24 cellular contexts compared by ENCODE assay signal in the genomic region with DNA sequence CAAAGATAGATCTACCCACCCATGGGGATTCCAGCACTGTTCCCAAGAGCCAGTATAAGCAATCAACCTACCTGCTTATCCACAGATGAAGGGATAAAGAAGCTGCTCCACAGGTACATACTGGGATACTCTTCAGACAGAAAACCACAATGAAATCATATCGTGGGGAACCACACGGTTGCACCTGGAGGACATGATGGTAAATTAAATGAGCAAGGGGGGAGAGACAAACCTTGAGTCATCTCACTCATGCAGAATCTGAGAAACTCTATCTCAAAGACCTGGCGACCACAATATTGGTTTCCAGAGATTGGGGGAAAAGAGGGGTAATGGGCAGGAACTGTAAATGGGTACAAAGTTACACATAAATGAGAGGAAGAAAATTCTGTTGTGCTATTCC. TPM values are rescaled to one million over a fixed set of nuclear protein-coding genes. Genes with fewer than 3 reads are reported as not detected.
DNase-seq lines count a peak whose midpoint lies in the region; ATAC-seq lines count a peak whose summit lies in the region.
"Had no signal": no experiment of that assay in that cellular context is flagged by ENCODE, and none has a peak within 500 bp of the region (broad histone marks: within the 10 kb centered on the region; RNA-seq: fewer than 3 reads in every experiment).

No MANE protein-coding gene starts in this region.

- no peaks in the 10 kb centered on the region for H3K9me3 Mint-ChIP-seq in T-helper 2 cell treated with Interferon-gamma antibody and Interleukin-4, amounts not matched to agents 5 μg/mL and 100 μg/mL, for 36 hours
- peaks cover 4% of the 10 kb centered on the region for H3K9me3 Mint-ChIP-seq in activated naive CD8-positive, alpha-beta T cell treated with anti-CD3 and anti-CD28 coated beads for 36 hours
- H3K9me3 Mint-ChIP-seq: CD14-positive monocyte, nephron had no signal

- H3K27me3 Mint-ChIP-seq in T-helper 2 cell treated with Interferon-gamma antibody and Interleukin-4, amounts not matched to agents 5 μg/mL and 100 μg/mL, for 36 hours (ENCODE audit: low read depth) = no peaks in the 10 kb centered on the region
- H3K27me3 Mint-ChIP-seq in activated naive CD8-positive, alpha-beta T cell treated with anti-CD3 and anti-CD28 coated beads for 36 hours = no peaks in the 10 kb centered on the region

- peaks cover 77% of the 10 kb centered on the region for H3K4me1 Mint-ChIP-seq in T-helper 2 cell treated with Interferon-gamma antibody and Interleukin-4, amounts not matched to agents 5 μg/mL and 100 μg/mL, for 36 hours (ENCODE audit: low read depth)
- H3K4me1 Mint-ChIP-seq in activated naive CD8-positive, alpha-beta T cell treated with anti-CD3 and anti-CD28 coated beads for 36 hours = peaks cover 73% of the 10 kb centered on the region
- H3K4me1 Mint-ChIP-seq: CD14-positive monocyte, nephron had no signal

- H3K4me3 Mint-ChIP-seq in T-helper 2 cell treated with Interferon-gamma antibody and Interleukin-4, amounts not matched to agents 5 μg/mL and 100 μg/mL, for 36 hours = peak overlapping the region; percentile 70
- peak overlapping the region; percentile 35 for H3K4me3 Mint-ChIP-seq in activated naive CD8-positive, alpha-beta T cell treated with anti-CD3 and anti-CD28 coated beads for 36 hours
- H3K4me3 Mint-ChIP-seq: CD14-positive monocyte, nephron had no signal

- peak; percentile 19 for DNase-seq in activated T-cell treated with anti-CD3 and anti-CD28 coated beads for 48 hours (ENCODE audit: low read depth)
- DNase-seq in activated T-cell treated with anti-CD3 and anti-CD28 coated beads, Interleukin-2, amount 50 U/mL, for 1 hour = no peak
- DNase-seq in T-helper 2 cell treated with Interferon-gamma antibody and Interleukin-4, amounts not matched to agents 5 μg/mL and 100 μg/mL, for 36 hours (ENCODE audit: low spot score) = peak; percentile 67
- peak; percentile 45 for DNase-seq in activated naive CD8-positive, alpha-beta T cell treated with anti-CD3 and anti-CD28 coated beads for 36 hours
- DNase-seq in stimulated activated CD8-positive, alpha-beta memory T cell treated with anti-CD3 and anti-CD28 coated beads, Interleukin-4, amount 100 ng/mL, for 48 hours = peak; percentile 48
- no peak for DNase-seq in NCI-H2196 treated with DMSO at 0.1 percent for 48 hours (lab: John Stamatoyannopoulos, UW; ENCODE audit: unreplicated experiment)
- DNase-seq in T1000 (lab: John Stamatoyannopoulos, UW) = no peak
- DNase-seq: ACHN; effector CD8-positive, alpha-beta T cell; H7; heart left ventricle; NCI-H1048; NCI-H2081; NCI-H526 treated with DMSO at 0.1 percent for 48 hours; OCI-M1; SJCRH30; spleen had no signal

- H3K36me3 Mint-ChIP-seq in T-helper 2 cell treated with Interferon-gamma antibody and Interleukin-4, amounts not matched to agents 5 μg/mL and 100 μg/mL, for 36 hours (ENCODE audit: low read depth) = peaks cover 94% of the 10 kb centered on the region
- peaks cover 93% of the 10 kb centered on the region for H3K36me3 Mint-ChIP-seq in activated naive CD8-positive, alpha-beta T cell treated with anti-CD3 and anti-CD28 coated beads for 36 hours

- H3K27ac Mint-ChIP-seq in T-helper 2 cell treated with Interferon-gamma antibody and Interleukin-4, amounts not matched to agents 5 μg/mL and 100 μg/mL, for 36 hours = peak overlapping the region; percentile 84
- H3K27ac Mint-ChIP-seq in activated naive CD8-positive, alpha-beta T cell treated with anti-CD3 and anti-CD28 coated beads for 36 hours = peak overlapping the region; percentile 88
- H3K27ac Mint-ChIP-seq: nephron had no signal

- no peak for ATAC-seq in esophagus mucosa
- ATAC-seq: heart left ventricle had no signal

RNA-seq across cellular contexts. Expression of gene RGL4, which starts 14.5 kb away (rescaled TPM):
- 10 to 100 TPM; 17.1 to 17.4 TPM for total RNA-seq in activated naive CD8-positive, alpha-beta T cell treated with anti-CD3 and anti-CD28 coated beads for 36 hours
- total RNA-seq in esophagus mucosa = not detected
- total RNA-seq: cardiac muscle cell, H7, lung microvascular endothelial cell, SJCRH30, subcutaneous adipose tissue, vagina had no signal

RNA-seq across cellular contexts. Expression of gene ZNF70, which starts 45.6 kb away (rescaled TPM):
- 1 to 10 TPM; 1.9 to 2.4 TPM for total RNA-seq in activated naive CD8-positive, alpha-beta T cell treated with anti-CD3 and anti-CD28 coated beads for 36 hours
- total RNA-seq in esophagus mucosa = 1.4 TPM

RNA-seq across cellular contexts. Expression of gene VPREB3, which starts 48.9 kb away (rescaled TPM):
- under 1 TPM in 1 of 2 experiments, not detected in 1; 0.48 TPM for total RNA-seq in activated naive CD8-positive, alpha-beta T cell treated with anti-CD3 and anti-CD28 coated beads for 36 hours
- 0.84 TPM for total RNA-seq in esophagus mucosa
- total RNA-seq: H7, lung microvascular endothelial cell, vagina had no signal

RNA-seq across cellular contexts. Expression of gene C22orf15, which starts 57.4 kb away (rescaled TPM):
- total RNA-seq in activated naive CD8-positive, alpha-beta T cell treated with anti-CD3 and anti-CD28 coated beads for 36 hours = under 1 TPM; 0.33 to 0.74 TPM
- total RNA-seq in esophagus mucosa = not detected
- total RNA-seq: cardiac muscle cell, heart left ventricle, SJCRH30, subcutaneous adipose tissue, vagina had no signal

Comparison
In these comparisons a context has a peak if more than half of its experiments do, and no peak if none do; other contexts are left out.
1. DNase-seq: peak in activated T-cell treated with anti-CD3 and anti-CD28 coated beads for 48 hours (single experiment), T-helper 2 cell treated with Interferon-gamma antibody and Interleukin-4, amounts not matched to agents 5 μg/mL and 100 μg/mL, for 36 hours (single experiment), activated naive CD8-positive, alpha-beta T cell treated with anti-CD3 and anti-CD28 coated beads for 36 hours (single experiment) and stimulated activated CD8-positive, alpha-beta memory T cell treated with anti-CD3 and anti-CD28 coated beads, Interleukin-4, amount 100 ng/mL, for 48 hours (single experiment); none in activated T-cell treated with anti-CD3 and anti-CD28 coated beads, Interleukin-2, amount 50 U/mL, for 1 hour (single experiment), NCI-H2196 treated with DMSO at 0.1 percent for 48 hours (single experiment) and T1000 (single experiment).
2. RNA of gene RGL4, which starts 14.5 kb away (total RNA-seq): 17.1 to 17.4 TPM in activated naive CD8-positive, alpha-beta T cell treated with anti-CD3 and anti-CD28 coated beads for 36 hours; not detected in esophagus mucosa (single experiment); every median in the first group is over 10 times any median in the second.